Comparison of ENCODE assay signal across 8 cellular contexts in genomic region chr7:47819054-47819920, GRCh38.
DNase-seq lines count a peak whose midpoint lies in the region; ATAC-seq and TF ChIP-seq lines count a peak whose summit lies in the region.

No MANE protein-coding gene starts in this region.

- TF ChIP-seq CTCF in DND-41 (IDR thresholded peaks at IDR 0.05; ENCODE audit: borderline replicate concordance, extremely low read depth, low read length, poor library complexity, severe bottlenecking) (peak; percentile 95), HCT116 (IDR thresholded peaks at IDR 0.05 in 2 of 3, conservative IDR thresholded peaks at IDR 0.05 in 1 of 3; ENCODE audit: borderline replicate concordance in 1 of 3, insufficient read depth in 1 of 3, low read depth in 2 of 3, low read length in 2 of 3) (peak; percentile 81 to 99 (median 96)), neural cell (IDR thresholded peaks at IDR 0.05; ENCODE audit: poor library complexity, severe bottlenecking) (peak; percentile 97)

- ATAC-seq in DND-41 (ENCODE audit: insufficient read depth, low read depth) (0 out of 3 replicates have a peak, but pooled peaks have one; percentile 54), HCT116 (peak; percentile 82), aorta (ENCODE audit: low FRiP score) (peak; percentile 87), GM21390 (IDR thresholded peaks at IDR 0.05; ENCODE audit: unreplicated experiment) (no peak)

- H4K20me1 ChIP-seq in DND-41 (ENCODE audit: insufficient read depth, low read length) (no peaks in the 10 kb centered on the region), HCT116 (ENCODE audit: insufficient read depth) (no peaks in the 10 kb centered on the region), neural cell (ENCODE audit: insufficient read depth) (no peaks in the 10 kb centered on the region)

- CTCF ChIA-PET in HCT116 (lab: Charles Lee) = interaction anchor here (0.5 to 3.4 kb wide), 12 partner anchors 10 to 553 kb away, joined by 3 to 53 read pairs (median 3); no protein-coding TSS in a partner anchor

- 48 to 50% methylated on average over 6 of the region's 6 CpGs for WGBS in aorta, 2 donors

- H3K4me3 ChIP-seq in DND-41 (ENCODE audit: low read depth in 1 of 2, low read length in 2 of 2) (no peak overlapping the region), HCT116 (replicated peaks in 1 of 2; ENCODE audit: low read depth in 1 of 2, low read length in 2 of 2) (no peak overlapping the region), neural cell (ENCODE audit: low read length) (no peak overlapping the region), aorta (ENCODE audit: low read length in 2 of 2) (no peak overlapping the region)

- POLR2A ChIA-PET in HCT116 (lab: Charles Lee) = no interaction called here

- H3K9ac ChIP-seq in DND-41 (ENCODE audit: low read depth, low read length) (no peak overlapping the region), HCT116 (ENCODE audit: low read length) (no peak overlapping the region), neural cell (ENCODE audit: low read length) (no peak overlapping the region)

- RAD21 ChIA-PET in HCT116 (lab: Charles Lee; ENCODE audit: low non-redundant PET in 1 of 2, low total read pairs in 2 of 2, uncharacterized antibody in 2 of 2, unreplicated experiment in 2 of 2) = interaction anchor here (0.6 to 1.2 kb wide), 8 partner anchors 33 to 553 kb away, joined by 3 to 11 read pairs (median 5); no protein-coding TSS in a partner anchor

- no TSS peak for BruUV-seq in HCT116 (replicated peaks; lab: Mats Ljungman, UMichigan)

- H3K79me2 ChIP-seq in DND-41 (ENCODE audit: insufficient read depth, low read length) (no peaks in the 10 kb centered on the region), HCT116 (ENCODE audit: insufficient read depth, low read length) (no peaks in the 10 kb centered on the region), neural cell (replicated peaks; ENCODE audit: insufficient read depth, low read length) (no peaks in the 10 kb centered on the region)

- H3K27ac ChIP-seq in DND-41 (ENCODE audit: low read length) (no peak overlapping the region), HCT116 (ENCODE audit: low read depth, low read length) (no peak overlapping the region), neural cell (ENCODE audit: low read length) (no peak overlapping the region), aorta (ENCODE audit: low read depth in 1 of 2, low read length in 2 of 2) (no peak overlapping the region)

- no peaks in the 10 kb centered on the region for H3F3A ChIP-seq in neural cell (ENCODE audit: insufficient read depth, low read length, poor library complexity, severe bottlenecking)

- no peak overlapping the region for H3K4me2 ChIP-seq in DND-41 (ENCODE audit: insufficient read depth, low read length)
- no peak overlapping the region for H3K4me2 ChIP-seq in HCT116 (ENCODE audit: low read length)
- H3K4me2 ChIP-seq in neural cell (ENCODE audit: low read length) = no peak overlapping the region

- no peak for TF ChIP-seq EP300 in neural cell (conservative IDR thresholded peaks at IDR 0.05; ENCODE audit: poor library complexity, severe bottlenecking)

- H3K27me3 ChIP-seq in DND-41 (ENCODE audit: insufficient read depth, low read length, poor library complexity) = no peaks in the 10 kb centered on the region
- no peaks in the 10 kb centered on the region for H3K27me3 ChIP-seq in HCT116 (ENCODE audit: insufficient read depth, low read length)
- H3K27me3 ChIP-seq in neural cell (ENCODE audit: insufficient read depth, low read depth, low read length) = no peaks in the 10 kb centered on the region
- H3K27me3 ChIP-seq in aorta (ENCODE audit: control insufficient read depth in 1 of 2, insufficient read depth in 2 of 2, low read length in 1 of 2) = no peaks in the 10 kb centered on the region

- H3K36me3 ChIP-seq in DND-41 (ENCODE audit: insufficient read depth, low read length) (no peaks in the 10 kb centered on the region), HCT116 (ENCODE audit: control insufficient read depth in 1 of 2, insufficient read depth in 2 of 2, low read length in 2 of 2) (no peaks in the 10 kb centered on the region), neural cell (ENCODE audit: insufficient read depth, low read length) (no peaks in the 10 kb centered on the region), aorta (ENCODE audit: control insufficient read depth in 1 of 2, insufficient read depth in 2 of 2, low read length in 1 of 2) (no peaks in the 10 kb centered on the region)

- H3K9me3 ChIP-seq in DND-41 (ENCODE audit: insufficient read depth, low read length, severe bottlenecking) (no peaks in the 10 kb centered on the region), HCT116 (ENCODE audit: control insufficient read depth in 1 of 2, insufficient read depth in 1 of 2, low read depth in 1 of 2, low read length in 2 of 2) (no peaks in the 10 kb centered on the region), neural cell (ENCODE audit: low read length) (no peaks in the 10 kb centered on the region), aorta (ENCODE audit: control insufficient read depth, low read length) (no peaks in the 10 kb centered on the region)

- intact Hi-C loops in HCT116 (cut with micrococcal nuclease) = loop anchor here (1.0 kb wide), 3 partner anchors 60 to 553 kb away; no protein-coding TSS in a partner anchor
- intact Hi-C loops in aorta (cut with DNase I) = loop anchor here (5.0 kb wide), 2 partner anchors 47 to 382 kb away; no protein-coding TSS in a partner anchor

- H2AFZ ChIP-seq in DND-41 (ENCODE audit: low read depth, low read length) (no peak overlapping the region), HCT116 (ENCODE audit: low read depth, low read length, poor library complexity, severe bottlenecking) (no peak overlapping the region), neural cell (ENCODE audit: low read depth, low read length) (no peak overlapping the region)

- TF ChIP-seq RAD21 in HCT116 (IDR thresholded peaks at IDR 0.05; ENCODE audit: low read depth) (peak; percentile 93), neural cell (conservative IDR thresholded peaks at IDR 0.05) (peak; percentile 97)

- TF ChIP-seq POLR2A in HCT116 (IDR thresholded peaks at IDR 0.05; ENCODE audit: borderline replicate concordance, extremely low read depth, insufficient read depth, insufficient read length) = no peak

- DNase-seq in DND-41 = peak; percentile 50
- DNase-seq in HCT116 (ENCODE audit: low read depth, low spot score) = peak; percentile 34
- DNase-seq in NCI-H345 treated with DMSO at 0.1 percent for 48 hours (lab: John Stamatoyannopoulos, UW; ENCODE audit: unreplicated experiment) = peak; percentile 34
- DNase-seq in activated CD8-positive, alpha-beta memory T cell treated with anti-CD3 and anti-CD28 coated beads, Interleukin-2, amount 50 U/mL, for 24 hours (ENCODE audit: extremely low read depth) = peak; percentile 10
- DNase-seq in fibroblast of peridontal ligament (ENCODE audit: extremely low read depth) = peak; percentile 93
- peak; percentile 78 to 90 for DNase-seq in aorta

- H3K9me2 ChIP-seq in HCT116 (ENCODE audit: insufficient read depth) = no peaks in the 10 kb centered on the region
- H3K9me2 ChIP-seq in neural cell (ENCODE audit: insufficient read depth, low read length) = no peaks in the 10 kb centered on the region

- H3K4me1 ChIP-seq in DND-41 (ENCODE audit: insufficient read depth, low read length) (no peaks in the 10 kb centered on the region), HCT116 (ENCODE audit: control insufficient read depth in 1 of 2, insufficient read depth in 2 of 2, low read length in 2 of 2) (no peaks in the 10 kb centered on the region), aorta (ENCODE audit: control insufficient read depth in 1 of 2, insufficient read depth in 2 of 2, low read length in 2 of 2) (peaks cover 0 to 2% of the 10 kb centered on the region in 2 donors)

TF ChIP-seq in HCT116, 20 proteins besides CTCF, POLR2A, EP300 and RAD21:
- TF ChIP-seq MAX (IDR thresholded peaks at IDR 0.05) (no peak), CEBPB (IDR thresholded peaks at IDR 0.05; ENCODE audit: low read depth) (no peak), CBX3 (IDR thresholded peaks at IDR 0.05; ENCODE audit: low read depth) (no peak), SIN3A (IDR thresholded peaks at IDR 0.05; ENCODE audit: low read depth) (no peak)

TF ChIP-seq in neural cell, 6 proteins besides CTCF, POLR2A, EP300 and RAD21:
- TF ChIP-seq SMC3 (conservative IDR thresholded peaks at IDR 0.05; ENCODE audit: poor library complexity) = peak; percentile 97
- TF ChIP-seq REST (IDR thresholded peaks at IDR 0.05; ENCODE audit: borderline replicate concordance) = no peak

Comparison
In these comparisons a context has a peak if more than half of its experiments do, and no peak if none do; other contexts are left out.
1. DNase-seq: peak in every context shown above with its lines; median percentile 93 in fibroblast of peridontal ligament; 84 in aorta; 50 in DND-41; 34 in HCT116; 34 in NCI-H345 treated with DMSO at 0.1 percent for 48 hours; 10 in activated CD8-positive, alpha-beta memory T cell treated with anti-CD3 and anti-CD28 coated beads, Interleukin-2, amount 50 U/mL, for 24 hours.